1 cellular context compared by ENCODE assay signal in the genomic region with DNA sequence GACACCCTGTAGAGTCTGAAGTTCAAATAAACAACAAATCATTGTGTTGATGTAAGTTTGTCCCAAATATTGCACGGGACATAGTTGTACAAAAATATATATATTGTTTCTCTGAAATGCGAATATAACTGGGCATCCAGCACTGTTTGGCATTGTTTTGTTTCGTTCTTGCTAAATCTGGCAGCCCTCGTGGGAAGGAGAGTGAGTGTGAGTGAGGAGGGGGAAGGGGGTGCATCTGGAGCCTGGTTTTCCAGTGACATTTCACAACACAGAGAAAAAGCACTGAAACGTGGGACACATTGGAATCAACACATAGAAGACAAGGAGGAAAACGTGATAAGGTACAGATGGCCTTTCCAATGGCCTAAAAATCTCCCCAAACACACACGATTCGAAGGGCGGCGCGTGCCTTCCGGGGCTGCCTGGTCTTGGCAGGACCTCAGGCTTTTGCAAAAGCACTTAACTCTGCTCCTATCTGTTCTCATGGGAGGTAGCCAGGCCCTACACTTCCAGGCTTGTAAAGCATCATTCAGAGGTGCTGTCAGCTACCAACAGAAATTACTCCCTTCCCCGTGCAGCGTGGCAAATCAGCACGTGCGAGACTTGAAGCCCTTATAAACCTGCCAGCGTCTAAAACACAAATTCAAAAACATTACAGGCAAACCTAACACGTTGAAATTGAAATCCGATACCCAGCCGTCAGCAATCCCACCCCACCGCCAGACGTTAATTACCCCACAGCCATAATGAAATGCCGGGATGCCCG.
TF ChIP-seq lines count a peak whose summit lies in the region.

No MANE protein-coding gene starts in this region.

TF ChIP-seq in H1, 55 proteins besides CTCF, POLR2A, EP300 and RAD21:
- TF ChIP-seq NANOG (IDR thresholded peaks at IDR 0.05; ENCODE audit: insufficient read depth, low read depth, low read length, poor library complexity, severe bottlenecking) (no peak), SIX5 (IDR thresholded peaks at IDR 0.05; ENCODE audit: low read depth, low read length) (no peak), TBP (IDR thresholded peaks at IDR 0.05; ENCODE audit: low read depth, low read length) (no peak), POU5F1 (IDR thresholded peaks at IDR 0.05; ENCODE audit: low read depth, low read length) (no peak), CBX8 (IDR thresholded peaks at IDR 0.05; ENCODE audit: borderline replicate concordance, low read depth, low read length) (no peak)
- TF ChIP-seq, protein P1, sequence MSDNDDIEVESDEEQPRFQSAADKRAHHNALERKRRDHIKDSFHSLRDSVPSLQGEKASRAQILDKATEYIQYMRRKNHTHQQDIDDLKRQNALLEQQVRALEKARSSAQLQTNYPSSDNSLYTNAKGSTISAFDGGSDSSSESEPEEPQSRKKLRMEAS (IDR thresholded peaks at IDR 0.05): 0 out of 2 replicates have a peak, but pooled peaks have one; percentile 50
- TF ChIP-seq, protein P2, sequence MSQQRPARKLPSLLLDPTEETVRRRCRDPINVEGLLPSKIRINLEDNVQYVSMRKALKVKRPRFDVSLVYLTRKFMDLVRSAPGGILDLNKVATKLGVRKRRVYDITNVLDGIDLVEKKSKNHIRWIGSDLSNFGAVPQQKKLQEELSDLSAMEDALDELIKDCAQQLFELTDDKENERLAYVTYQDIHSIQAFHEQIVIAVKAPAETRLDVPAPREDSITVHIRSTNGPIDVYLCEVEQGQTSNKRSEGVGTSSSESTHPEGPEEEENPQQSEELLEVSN (IDR thresholded peaks at IDR 0.05): peak; percentile 28; the same call in 1 of the 2 replicates
